ENCODE assay signal across 33 cellular contexts in genomic region chr12:1798734-1799067, GRCh38. TPM values are rescaled to one million over a fixed set of nuclear protein-coding genes. Genes with fewer than 3 reads are reported as not detected.
DNase-seq lines count a peak whose midpoint lies in the region; ATAC-seq and TF ChIP-seq lines count a peak whose summit lies in the region.
"Had no signal": no experiment of that assay in that cellular context is flagged by ENCODE, and none has a peak within 500 bp of the region (broad histone marks: within the 10 kb centered on the region; RNA-seq: fewer than 3 reads in every experiment).

No MANE protein-coding gene starts in this region.

- H3K27me3 ChIP-seq in right atrium auricular region (no peaks in the 10 kb centered on the region), left ventricle myocardium inferior (ENCODE audit: low read depth) (no peaks in the 10 kb centered on the region), Peyer's patch (no peaks in the 10 kb centered on the region)
- no peaks in the 10 kb centered on the region for H3K27me3 ChIP-seq in naive thymus-derived CD4-positive, alpha-beta T cell (ENCODE audit: control insufficient read depth in 2 of 2, insufficient read depth in 2 of 2, low read length in 2 of 2)
- H3K27me3 ChIP-seq: transverse colon had no signal

- H3K27ac ChIP-seq in right atrium auricular region (no peak overlapping the region), left ventricle myocardium inferior (replicated peaks) (no peak overlapping the region), Peyer's patch (no peak overlapping the region)
- no peak overlapping the region for H3K27ac ChIP-seq in naive thymus-derived CD4-positive, alpha-beta T cell (ENCODE audit: low read depth, low read length)

- peak overlapping the region in 7 of 9 donors; percentile 18 to 85 (median 45) for H3K27ac Mint-ChIP-seq in naive thymus-derived CD4-positive, alpha-beta T cell
- no peak overlapping the region for H3K27ac Mint-ChIP-seq in HFFc6
- H3K27ac Mint-ChIP-seq: activated CD8-positive, alpha-beta T cell treated with anti-CD3 and anti-CD28 coated beads, Interleukin-2, amount 10 ng/mL, durations not matched to agents 7 days and 5 days; endodermal cell had no signal

- no peak overlapping the region for H3K4me3 ChIP-seq in right atrium auricular region
- no peak overlapping the region for H3K4me3 ChIP-seq in left ventricle myocardium inferior
- no peak overlapping the region for H3K4me3 ChIP-seq in Peyer's patch
- no peak overlapping the region for H3K4me3 ChIP-seq in naive thymus-derived CD4-positive, alpha-beta T cell (ENCODE audit: low read length)
- H3K4me3 ChIP-seq: transverse colon had no signal

- ATAC-seq in naive thymus-derived CD4-positive, alpha-beta T cell = no peak
- ATAC-seq in GM18519 (IDR thresholded peaks at IDR 0.05; ENCODE audit: low FRiP score, unreplicated experiment) = no peak
- ATAC-seq: activated CD4-positive, CD25-positive, alpha-beta regulatory T cell treated with anti-CD3 and anti-CD28 coated beads, Interleukin-2, amount 50 U/mL, for 24 hours; activated CD8-positive, alpha-beta T cell treated with anti-CD3 and anti-CD28 coated beads, Interleukin-2, amount 10 ng/mL, durations not matched to agents 7 days and 5 days; activated T-cell treated with anti-CD3 and anti-CD28 coated beads, Interleukin-2, amount 50 U/mL, for 4 hours; esophagus mucosa; HCT116; Panc1 had no signal

- peaks cover 0 to 27% of the 10 kb centered on the region in 2 donors for H3K4me1 ChIP-seq in right atrium auricular region
- peaks cover 47% of the 10 kb centered on the region for H3K4me1 ChIP-seq in left ventricle myocardium inferior
- H3K4me1 ChIP-seq in Peyer's patch = peaks cover 0 to 17% (median 6%) of the 10 kb centered on the region in 4 donors
- peaks cover 0 to 5% of the 10 kb centered on the region in 2 donors for H3K4me1 ChIP-seq in naive thymus-derived CD4-positive, alpha-beta T cell (ENCODE audit: control insufficient read depth in 2 of 2, insufficient read depth in 2 of 2, low read length in 2 of 2)

- TF ChIP-seq CTCF in right atrium auricular region (IDR thresholded peaks at IDR 0.05) (no peak), left ventricle myocardium inferior (IDR thresholded peaks at IDR 0.05; ENCODE audit: borderline replicate concordance) (no peak), Peyer's patch (IDR thresholded peaks at IDR 0.05) (no peak), HFFc6 (IDR thresholded peaks at IDR 0.05) (no peak)

- DNase-seq in right atrium auricular region (ENCODE audit: low spot score) (peak; percentile 55), left ventricle myocardium inferior (no peak), Peyer's patch (peak in 2 of 3 donors; percentile 43 to 51), ureter (ENCODE audit: low spot score) (peak; percentile 39), HFFc6 (no peak)
- DNase-seq in naive thymus-derived CD4-positive, alpha-beta T cell = no peak
- DNase-seq: activated CD8-positive, alpha-beta T cell treated with anti-CD3 and anti-CD28 coated beads, Interleukin-2, amount 10 ng/mL, durations not matched to agents 7 days and 5 days; activated naive CD4-positive, alpha-beta T cell treated with Interleukin-2 at 50 U/mL for 16 hours; activated T-cell treated with anti-CD3 and anti-CD28 coated beads, Interleukin-2, amount 50 U/mL, for 4 hours; anterior cingulate cortex; Calu3; cortex of kidney; DMS79 treated with DMSO at 0.1 percent for 48 hours; foreskin fibroblast; GF-D8; KG1; MM.1S; NCI-H2029; NCI-H526 treated with DMSO at 0.1 percent for 48 hours; T-helper 1 cell; transverse colon had no signal

- H3K9me3 ChIP-seq in right atrium auricular region = no peaks in the 10 kb centered on the region
- H3K9me3 ChIP-seq in left ventricle myocardium inferior (replicated peaks) = no peaks in the 10 kb centered on the region
- no peaks in the 10 kb centered on the region for H3K9me3 ChIP-seq in Peyer's patch
- H3K9me3 ChIP-seq in naive thymus-derived CD4-positive, alpha-beta T cell (ENCODE audit: control insufficient read depth in 2 of 3, low read length in 3 of 3) = no peaks in the 10 kb centered on the region
- H3K9me3 ChIP-seq: transverse colon had no signal

- intact Hi-C loops in left ventricle myocardium inferior (cut with micrococcal nuclease) = no loop called here
- intact Hi-C loops in naive thymus-derived CD4-positive, alpha-beta T cell (cut with micrococcal nuclease) = loop anchor here in 1 of 2 donors (5.0 kb wide), 2 partner anchors 254 to 784 kb away; partner anchors contain the start of gene CACNA1C

- peaks cover 0 to 11% (median 7%) of the 10 kb centered on the region in 7 donors for H3K4me1 Mint-ChIP-seq in naive thymus-derived CD4-positive, alpha-beta T cell
- H3K4me1 Mint-ChIP-seq in HFFc6 (ENCODE audit: low read depth) = peaks cover 11% of the 10 kb centered on the region

- H3K9me3 Mint-ChIP-seq in naive thymus-derived CD4-positive, alpha-beta T cell = no peaks in the 10 kb centered on the region
- no peaks in the 10 kb centered on the region for H3K9me3 Mint-ChIP-seq in HFFc6
- H3K9me3 Mint-ChIP-seq: activated T-cell treated with anti-CD3 and anti-CD28 coated beads, Interleukin-2, amount 50 U/mL, for 4 hours; endodermal cell had no signal

- no peaks in the 10 kb centered on the region for H3K27me3 Mint-ChIP-seq in naive thymus-derived CD4-positive, alpha-beta T cell
- H3K27me3 Mint-ChIP-seq in HFFc6 (ENCODE audit: insufficient read depth) = peaks cover 10% of the 10 kb centered on the region

- H3K4me3 Mint-ChIP-seq in naive thymus-derived CD4-positive, alpha-beta T cell = no peak overlapping the region
- no peak overlapping the region for H3K4me3 Mint-ChIP-seq in HFFc6
- H3K4me3 Mint-ChIP-seq: activated CD8-positive, alpha-beta T cell treated with anti-CD3 and anti-CD28 coated beads, Interleukin-2, amount 10 ng/mL, durations not matched to agents 7 days and 5 days; endodermal cell had no signal

- POLR2A ChIA-PET in naive thymus-derived CD4-positive, alpha-beta T cell (lab: Charles Lee) = interaction anchor here (1.4 kb wide), 1 partner anchor 141 kb away, joined by 3 read pairs; no protein-coding TSS in a partner anchor

- CTCF ChIA-PET in naive thymus-derived CD4-positive, alpha-beta T cell (lab: Charles Lee) = interaction anchor here (1.1 to 10.6 kb wide), 2 partner anchors 115 to 142 kb away, joined by 4 to 152 read pairs; no protein-coding TSS in a partner anchor

- no peak for TF ChIP-seq POLR2A in Peyer's patch (IDR thresholded peaks at IDR 0.05)

- no peaks in the 10 kb centered on the region for H3K36me3 Mint-ChIP-seq in naive thymus-derived CD4-positive, alpha-beta T cell
- no peaks in the 10 kb centered on the region for H3K36me3 Mint-ChIP-seq in HFFc6 (ENCODE audit: low read depth)

- H3K36me3 ChIP-seq in right atrium auricular region = no peaks in the 10 kb centered on the region
- no peaks in the 10 kb centered on the region for H3K36me3 ChIP-seq in left ventricle myocardium inferior
- H3K36me3 ChIP-seq in Peyer's patch = no peaks in the 10 kb centered on the region
- no peaks in the 10 kb centered on the region for H3K36me3 ChIP-seq in naive thymus-derived CD4-positive, alpha-beta T cell (ENCODE audit: control insufficient read depth in 2 of 3, insufficient read depth in 3 of 3, low read length in 3 of 3)
- H3K36me3 ChIP-seq: transverse colon had no signal

RNA-seq across cellular contexts. Expression of gene LRTM2, which starts 21.7 kb away (rescaled TPM):
- total RNA-seq in right atrium auricular region = not detected
- not detected for total RNA-seq in left ventricle myocardium inferior
- total RNA-seq in Peyer's patch = not detected
- total RNA-seq in naive thymus-derived CD4-positive, alpha-beta T cell = under 1 TPM in 1 of 5 experiments, not detected in 4; 0.12 TPM
- polyA plus RNA-seq in naive thymus-derived CD4-positive, alpha-beta T cell = not detected
- total RNA-seq in ureter = not detected
- total RNA-seq in HFFc6 (2021; fragmentation: NEBNext Ultra II Directional; extraction: Animal tissue kit (Norgen Biotek cat#: 25700)) = not detected
- total RNA-seq: activated CD8-positive, alpha-beta T cell treated with anti-CD3 and anti-CD28 coated beads, Interleukin-2, amount 10 ng/mL, durations not matched to agents 7 days and 5 days; bronchial epithelial cell; Calu3; esophagus mucosa; kidney; lower leg skin; pulmonary artery endothelial cell; skeletal muscle tissue; transverse colon had no signal
- polyA plus RNA-seq: BJ had no signal

Comparison
In these comparisons a context has a peak if more than half of its experiments do, and no peak if none do; other contexts are left out.
1. DNase-seq: peak in right atrium auricular region (single experiment), Peyer's patch (2 of 3) and ureter (single experiment); none in left ventricle myocardium inferior (single experiment), naive thymus-derived CD4-positive, alpha-beta T cell (0 of 9) and HFFc6 (single experiment).